In the genomic region with DNA sequence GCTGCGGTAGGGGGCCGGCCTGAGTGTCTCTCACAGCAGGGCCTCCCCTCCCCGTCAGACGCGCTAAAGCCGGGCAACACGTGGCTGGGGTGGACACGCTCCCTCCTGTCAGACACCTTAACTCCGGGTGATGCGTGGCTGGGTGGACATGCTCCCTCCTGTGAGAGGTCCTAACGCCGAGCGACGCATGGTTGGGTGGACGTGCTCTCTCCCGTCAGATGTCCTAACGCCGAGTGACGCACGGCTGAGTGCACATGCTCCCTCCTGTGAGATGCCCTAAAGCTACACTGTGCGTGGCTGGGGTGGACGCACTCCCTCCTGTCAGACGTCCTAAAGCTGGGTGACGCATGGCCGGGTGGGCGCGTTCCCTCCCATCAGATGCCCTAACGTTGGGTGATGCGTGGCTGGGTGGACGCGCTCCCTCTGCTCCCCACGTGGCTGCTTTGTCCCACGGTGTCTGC, we compare ENCODE assay signal across 21 cellular contexts.
DNase-seq lines count a peak whose midpoint lies in the region; ATAC-seq and TF ChIP-seq lines count a peak whose summit lies in the region.
"Had no signal": no experiment of that assay in that cellular context is flagged by ENCODE, and none has a peak within 500 bp of the region (broad histone marks: within the 10 kb centered on the region; RNA-seq: fewer than 3 reads in every experiment).

No MANE protein-coding gene starts in this region.

- no peak overlapping the region for H3K4me3 ChIP-seq in heart left ventricle
- H3K4me3 ChIP-seq in muscle layer of colon (ENCODE audit: low read depth in 1 of 2, low read length in 2 of 2) = peak overlapping the region in 1 of 2 donors; percentile 45
- H3K4me3 ChIP-seq in skeletal muscle satellite cell (ENCODE audit: low read length) = no peak overlapping the region
- H3K4me3 ChIP-seq: SK-N-MC had no signal

- peaks cover 46% of the 10 kb centered on the region for H3K36me3 Mint-ChIP-seq in activated T-helper 17 cell treated with anti-CD3 and anti-CD28 coated beads, Interleukin-2, amount 50 U/mL, for 72 hours (ENCODE audit: low read depth)

- H3K4me3 Mint-ChIP-seq in activated T-helper 17 cell treated with anti-CD3 and anti-CD28 coated beads, Interleukin-2, amount 50 U/mL, for 72 hours = no peak overlapping the region
- H3K4me3 Mint-ChIP-seq: activated B cell treated with CpG ODN at 0.5 μM for 24 hours; activated CD8-positive, alpha-beta T cell treated with anti-CD3 and anti-CD28 coated beads for 36 hours; activated naive CD4-positive, alpha-beta T cell treated with anti-CD3 and anti-CD28 coated beads, Interleukin-2, amount 10 ng/mL, durations not matched to agents 7 days and 5 days; activated T-cell treated with anti-CD3 and anti-CD28 coated beads, Interleukin-2, amount 50 U/mL, for 24 hours; CD14-positive monocyte; effector memory CD8-positive, alpha-beta T cell; HFFc6 had no signal

- no peak for TF ChIP-seq POLR2A in heart left ventricle (IDR thresholded peaks at IDR 0.05)

- WGBS in heart left ventricle, 4 donors = 84 to 94% (median 92%) methylated on average over 33 of the region's 33 CpGs

- peak overlapping the region; percentile 68 for H3K4me2 ChIP-seq in skeletal muscle satellite cell (ENCODE audit: low read length)

- H3K4me1 Mint-ChIP-seq in activated T-helper 17 cell treated with anti-CD3 and anti-CD28 coated beads, Interleukin-2, amount 50 U/mL, for 72 hours = no peaks in the 10 kb centered on the region
- H3K4me1 Mint-ChIP-seq: activated B cell treated with CpG ODN at 0.5 μM for 24 hours, CD14-positive monocyte had no signal

- DNase-seq in heart left ventricle (no peak), amygdala (lab: John Stamatoyannopoulos, UW) (no peak), activated T-cell treated with anti-CD3 and anti-CD28 coated beads for 4 hours (no peak), H4 (ENCODE audit: low spot score) (no peak), DMS153 (lab: John Stamatoyannopoulos, UW) (no peak)
- DNase-seq: activated B cell treated with CpG ODN at 0.5 μM for 24 hours; activated CD8-positive, alpha-beta T cell treated with anti-CD3 and anti-CD28 coated beads for 36 hours; activated naive CD4-positive, alpha-beta T cell treated with anti-CD3 and anti-CD28 coated beads, Interleukin-2, amount 10 ng/mL, durations not matched to agents 7 days and 5 days; activated T-cell treated with anti-CD3 and anti-CD28 coated beads, Interleukin-2, amount 50 U/mL, for 24 hours; DMS53; effector memory CD8-positive, alpha-beta T cell; HFFc6; hippocampal formation; NCI-H2227 treated with DMSO at 0.1 percent for 48 hours; T-helper 9 cell had no signal

- H3K27ac Mint-ChIP-seq in activated T-helper 17 cell treated with anti-CD3 and anti-CD28 coated beads, Interleukin-2, amount 50 U/mL, for 72 hours = no peak overlapping the region
- H3K27ac Mint-ChIP-seq: activated B cell treated with CpG ODN at 0.5 μM for 24 hours; activated CD8-positive, alpha-beta T cell treated with anti-CD3 and anti-CD28 coated beads for 36 hours; activated naive CD4-positive, alpha-beta T cell treated with anti-CD3 and anti-CD28 coated beads, Interleukin-2, amount 10 ng/mL, durations not matched to agents 7 days and 5 days; activated T-cell treated with anti-CD3 and anti-CD28 coated beads, Interleukin-2, amount 50 U/mL, for 24 hours; effector memory CD8-positive, alpha-beta T cell; HFFc6 had no signal

- H3K9ac ChIP-seq in muscle layer of colon (ENCODE audit: low read length) (no peak overlapping the region), skeletal muscle satellite cell (ENCODE audit: low read depth, low read length) (no peak overlapping the region)

- H3K36me3 ChIP-seq in heart left ventricle (peaks cover 0 to 83% (median 57%) of the 10 kb centered on the region in 9 donors), muscle layer of colon (ENCODE audit: insufficient read depth, low read length) (peaks cover 19% of the 10 kb centered on the region), skeletal muscle satellite cell (ENCODE audit: insufficient read depth, low read length) (no peaks in the 10 kb centered on the region)

- H3K27me3 Mint-ChIP-seq in activated T-helper 17 cell treated with anti-CD3 and anti-CD28 coated beads, Interleukin-2, amount 50 U/mL, for 72 hours = no peaks in the 10 kb centered on the region
- H3K27me3 Mint-ChIP-seq: activated B cell treated with CpG ODN at 0.5 μM for 24 hours; activated CD8-positive, alpha-beta T cell treated with anti-CD3 and anti-CD28 coated beads for 36 hours; activated naive CD4-positive, alpha-beta T cell treated with anti-CD3 and anti-CD28 coated beads, Interleukin-2, amount 10 ng/mL, durations not matched to agents 7 days and 5 days; activated T-cell treated with anti-CD3 and anti-CD28 coated beads, Interleukin-2, amount 50 U/mL, for 24 hours; effector memory CD8-positive, alpha-beta T cell had no signal

- H3K9me3 Mint-ChIP-seq in activated T-helper 17 cell treated with anti-CD3 and anti-CD28 coated beads, Interleukin-2, amount 50 U/mL, for 72 hours = no peaks in the 10 kb centered on the region
- H3K9me3 Mint-ChIP-seq: activated B cell treated with CpG ODN at 0.5 μM for 24 hours; activated CD8-positive, alpha-beta T cell treated with anti-CD3 and anti-CD28 coated beads for 36 hours; activated naive CD4-positive, alpha-beta T cell treated with anti-CD3 and anti-CD28 coated beads, Interleukin-2, amount 10 ng/mL, durations not matched to agents 7 days and 5 days; activated T-cell treated with anti-CD3 and anti-CD28 coated beads, Interleukin-2, amount 50 U/mL, for 24 hours; effector memory CD8-positive, alpha-beta T cell had no signal

- peaks cover 0 to 16% (median 5%) of the 10 kb centered on the region in 12 donors for H3K4me1 ChIP-seq in heart left ventricle
- peaks cover 17% of the 10 kb centered on the region for H3K4me1 ChIP-seq in muscle layer of colon (ENCODE audit: insufficient read depth, low read length)
- H3K4me1 ChIP-seq in skeletal muscle satellite cell (ENCODE audit: control insufficient read depth, insufficient read depth, low read length) = peaks cover 8% of the 10 kb centered on the region

- TF ChIP-seq CTCF in heart left ventricle (IDR thresholded peaks at IDR 0.05) = no peak

- H3K27me3 ChIP-seq in heart left ventricle = no peaks in the 10 kb centered on the region
- no peaks in the 10 kb centered on the region for H3K27me3 ChIP-seq in muscle layer of colon (ENCODE audit: control insufficient read depth in 1 of 2, insufficient read depth in 2 of 2, low read length in 2 of 2)
- H3K27me3 ChIP-seq in skeletal muscle satellite cell (ENCODE audit: control insufficient read depth, insufficient read depth, low read length) = no peaks in the 10 kb centered on the region

- H3K27ac ChIP-seq in heart left ventricle (peak overlapping the region in 5 of 12 donors; percentile 9 to 63 (median 55)), muscle layer of colon (ENCODE audit: low read depth, low read length) (peak overlapping the region; percentile 58)
- H3K27ac ChIP-seq: SK-N-MC had no signal

- ATAC-seq in activated T-helper 17 cell treated with anti-CD3 and anti-CD28 coated beads, Interleukin-2, amount 50 U/mL, for 72 hours (replicated peaks) = peak; percentile 9
- ATAC-seq in heart left ventricle = peak; percentile 14 to 28 (median 20)
- ATAC-seq: activated CD8-positive, alpha-beta T cell treated with anti-CD3 and anti-CD28 coated beads for 36 hours; effector memory CD8-positive, alpha-beta T cell; Panc1 had no signal

- intact Hi-C loops in heart left ventricle (cut with DNase I) = no loop called here

- H3K9me3 ChIP-seq in heart left ventricle (peaks cover 0 to 11% (median 0%) of the 10 kb centered on the region in 12 donors), muscle layer of colon (ENCODE audit: low read length) (no peaks in the 10 kb centered on the region), skeletal muscle satellite cell (replicated peaks; ENCODE audit: low read length) (no peaks in the 10 kb centered on the region)
